In genomic region chr1:183632964-183633363, GRCh38 we compare ENCODE assay signal across 8 cellular contexts. TPM values are rescaled to one million over a fixed set of nuclear protein-coding genes. Genes with fewer than 3 reads are reported as not detected.
A peak's percentile ranks its signal among the peaks of the same experiment; 100 is the strongest.
DNase-seq lines count a peak whose midpoint lies in the region; ATAC-seq and TF ChIP-seq lines count a peak whose summit lies in the region.

No MANE protein-coding gene starts in this region.

- H3K27ac ChIP-seq in lower lobe of right lung = peak overlapping the region; percentile 96

- no peak overlapping the region for H3K27ac Mint-ChIP-seq in stimulated activated naive CD8-positive, alpha-beta T cell treated with anti-CD3 and anti-CD28 coated beads, Interleukin-15, Interleukin-2, amounts not matched to agents 100 ng/mL and 50 ng/mL, for 24 hours
- peak overlapping the region; percentile 92 for H3K27ac Mint-ChIP-seq in activated naive CD8-positive, alpha-beta T cell treated with anti-CD3 and anti-CD28 coated beads for 36 hours

- H3K4me3 Mint-ChIP-seq in stimulated activated naive CD8-positive, alpha-beta T cell treated with anti-CD3 and anti-CD28 coated beads, Interleukin-15, Interleukin-2, amounts not matched to agents 100 ng/mL and 50 ng/mL, for 24 hours = peak overlapping the region; percentile 100
- peak overlapping the region; percentile 99 for H3K4me3 Mint-ChIP-seq in activated naive CD8-positive, alpha-beta T cell treated with anti-CD3 and anti-CD28 coated beads for 36 hours

- H3K9me3 ChIP-seq in lower lobe of right lung = no peaks in the 10 kb centered on the region

- H3K9me3 Mint-ChIP-seq in stimulated activated naive CD8-positive, alpha-beta T cell treated with anti-CD3 and anti-CD28 coated beads, Interleukin-15, Interleukin-2, amounts not matched to agents 100 ng/mL and 50 ng/mL, for 24 hours = no peaks in the 10 kb centered on the region
- H3K9me3 Mint-ChIP-seq in activated naive CD8-positive, alpha-beta T cell treated with anti-CD3 and anti-CD28 coated beads for 36 hours = no peaks in the 10 kb centered on the region

- H3K27me3 Mint-ChIP-seq in stimulated activated naive CD8-positive, alpha-beta T cell treated with anti-CD3 and anti-CD28 coated beads, Interleukin-15, Interleukin-2, amounts not matched to agents 100 ng/mL and 50 ng/mL, for 24 hours = no peaks in the 10 kb centered on the region
- H3K27me3 Mint-ChIP-seq in activated naive CD8-positive, alpha-beta T cell treated with anti-CD3 and anti-CD28 coated beads for 36 hours = peaks cover 4% of the 10 kb centered on the region

- no peak for ATAC-seq in stimulated activated naive CD8-positive, alpha-beta T cell treated with anti-CD3 and anti-CD28 coated beads, Interleukin-15, Interleukin-2, amounts not matched to agents 100 U/mL and 50 U/mL, for 24 hours
- no peak for ATAC-seq in lower lobe of right lung

- H3K4me1 ChIP-seq in lower lobe of right lung = peaks cover 75% of the 10 kb centered on the region

- intact Hi-C loops in lower lobe of right lung (cut with DNase I) = no loop called here

- H3K27me3 ChIP-seq in lower lobe of right lung (ENCODE audit: low read depth) = no peaks in the 10 kb centered on the region

- peak overlapping the region; percentile 85 for H3K4me3 ChIP-seq in lower lobe of right lung

- no peak for DNase-seq in stimulated activated naive CD8-positive, alpha-beta T cell treated with anti-CD3 and anti-CD28 coated beads, Interleukin-15, Interleukin-2, amounts not matched to agents 100 U/mL and 50 U/mL, for 24 hours
- DNase-seq in activated naive CD8-positive, alpha-beta T cell treated with anti-CD3 and anti-CD28 coated beads for 36 hours = no peak
- DNase-seq in lower lobe of right lung (no peak), epidermal melanocyte (ENCODE audit: insufficient read length, low spot score) (no peak), NCI-H446 (lab: John Stamatoyannopoulos, UW) (no peak), medulla oblongata (ENCODE audit: extremely low spot score) (no peak)
- no peak for DNase-seq in activated CD4-positive, CD25-positive, alpha-beta regulatory T cell treated with anti-CD3 and anti-CD28 coated beads, Interleukin-2, amount 50 U/mL, for 72 hours

- TF ChIP-seq CTCF in lower lobe of right lung (IDR thresholded peaks at IDR 0.05) = no peak

- peaks cover 66% of the 10 kb centered on the region for H3K4me1 Mint-ChIP-seq in stimulated activated naive CD8-positive, alpha-beta T cell treated with anti-CD3 and anti-CD28 coated beads, Interleukin-15, Interleukin-2, amounts not matched to agents 100 ng/mL and 50 ng/mL, for 24 hours (ENCODE audit: low read depth)
- peaks cover 52% of the 10 kb centered on the region for H3K4me1 Mint-ChIP-seq in activated naive CD8-positive, alpha-beta T cell treated with anti-CD3 and anti-CD28 coated beads for 36 hours

- peaks cover 39% of the 10 kb centered on the region for H3K36me3 ChIP-seq in lower lobe of right lung

- peaks cover 39% of the 10 kb centered on the region for H3K36me3 Mint-ChIP-seq in stimulated activated naive CD8-positive, alpha-beta T cell treated with anti-CD3 and anti-CD28 coated beads, Interleukin-15, Interleukin-2, amounts not matched to agents 100 ng/mL and 50 ng/mL, for 24 hours (ENCODE audit: low read depth)
- peaks cover 29% of the 10 kb centered on the region for H3K36me3 Mint-ChIP-seq in activated naive CD8-positive, alpha-beta T cell treated with anti-CD3 and anti-CD28 coated beads for 36 hours

RNA-seq across cellular contexts. Expression of gene ARPC5, which starts 2.6 kb away (rescaled TPM):
- 100 to 1,000 TPM; 130 to 136 TPM for total RNA-seq in activated naive CD8-positive, alpha-beta T cell treated with anti-CD3 and anti-CD28 coated beads for 36 hours
- 191 TPM for total RNA-seq in lower lobe of right lung

RNA-seq across cellular contexts. Expression of gene APOBEC4, which starts 20.2 kb away (rescaled TPM):
- not detected for total RNA-seq in activated naive CD8-positive, alpha-beta T cell treated with anti-CD3 and anti-CD28 coated beads for 36 hours
- 3.0 TPM for total RNA-seq in lower lobe of right lung

RNA-seq across cellular contexts. Expression of gene NCF2, which starts 42.7 kb away (rescaled TPM):
- total RNA-seq in activated naive CD8-positive, alpha-beta T cell treated with anti-CD3 and anti-CD28 coated beads for 36 hours = 1 to 10 TPM; 4.0 to 5.4 TPM
- 211 TPM for total RNA-seq in lower lobe of right lung

Comparison
In these comparisons a context has a peak if more than half of its experiments do, and no peak if none do; other contexts are left out.
1. RNA of gene NCF2, which starts 42.7 kb away (total RNA-seq): 211 TPM in lower lobe of right lung (single experiment); 4.0 to 5.4 TPM in activated naive CD8-positive, alpha-beta T cell treated with anti-CD3 and anti-CD28 coated beads for 36 hours; every median in the first group is over 10 times any median in the second.